In genomic region chr12:31323466-31324115, GRCh38 we compare ENCODE assay signal across 1 cellular context.
TF ChIP-seq lines count a peak whose summit lies in the region.

No MANE protein-coding gene starts in this region.

TF ChIP-seq in GM12878, 131 proteins besides CTCF, POLR2A, EP300 and RAD21 (continued from another document and continues in another):
- TF ChIP-seq PKNOX1 (IDR thresholded peaks at IDR 0.05) (no peak), KLF5 (IDR thresholded peaks at IDR 0.05; ENCODE audit: partially characterized antibody) (no peak), YBX1 (IDR thresholded peaks at IDR 0.05) (no peak), RUNX3 (IDR thresholded peaks at IDR 0.05; ENCODE audit: low read length) (peak; percentile 68; the same call in 1 of the 2 replicates), FOXM1 (IDR thresholded peaks at IDR 0.05; ENCODE audit: low read depth, low read length) (no peak), ETV6 (conservative IDR thresholded peaks at IDR 0.05 in 1 of 2, IDR thresholded peaks at IDR 0.05 in 1 of 2; ENCODE audit: borderline replicate concordance in 1 of 2, low read depth in 1 of 2) (no peak), SREBF1 (IDR thresholded peaks at IDR 0.05; ENCODE audit: low read length) (no peak), BCL3 (IDR thresholded peaks at IDR 0.05; ENCODE audit: borderline replicate concordance, insufficient read depth, low read depth, low read length, poor library complexity, severe bottlenecking) (no peak), FOXK2 (IDR thresholded peaks at IDR 0.05) (no peak), NRF1 (conservative IDR thresholded peaks at IDR 0.05; ENCODE audit: low read depth, low read length) (no peak), TCF12 (IDR thresholded peaks at IDR 0.05; ENCODE audit: low read depth, low read length) (no peak), ZNF274 (IDR thresholded peaks at IDR 0.05; ENCODE audit: insufficient read depth, insufficient read length) (no peak), JUND (IDR thresholded peaks at IDR 0.05; ENCODE audit: low read depth, low read length) (no peak), ZNF687 (IDR thresholded peaks at IDR 0.05) (no peak; the same call in 1 of the 2 replicates), IRF5 (IDR thresholded peaks at IDR 0.05; ENCODE audit: borderline replicate concordance) (no peak), PAX5 (IDR thresholded peaks at IDR 0.05; ENCODE audit: borderline replicate concordance, low read depth, low read length) (no peak), PBX3 (IDR thresholded peaks at IDR 0.05; ENCODE audit: insufficient replicate concordance, low read depth, low read length) (no peak), ZNF592 (IDR thresholded peaks at IDR 0.05) (no peak), BHLHE40 (IDR thresholded peaks at IDR 0.05; ENCODE audit: borderline replicate concordance in 1 of 2, low read depth in 2 of 2, low read length in 1 of 2) (no peak; a peak in 1 of 4 replicates), HCFC1 (IDR thresholded peaks at IDR 0.05; ENCODE audit: low read length) (no peak), MXI1 (IDR thresholded peaks at IDR 0.05; ENCODE audit: low read depth, low read length) (0 out of 2 replicates have a peak, but pooled peaks have one; percentile 23), CEBPB (IDR thresholded peaks at IDR 0.05; ENCODE audit: borderline replicate concordance in 1 of 2, low read depth in 2 of 2, low read length in 2 of 2) (no peak), CHD4 (IDR thresholded peaks at IDR 0.05) (no peak), BACH1 (IDR thresholded peaks at IDR 0.05; ENCODE audit: borderline replicate concordance) (0 out of 2 replicates have a peak, but pooled peaks have one; percentile 24), TCF3 (IDR thresholded peaks at IDR 0.05; ENCODE audit: borderline replicate concordance, insufficient read depth, low read depth, low read length) (no peak), POLR2AphosphoS5 (IDR thresholded peaks at IDR 0.05; ENCODE audit: low read length) (peak; percentile 52; the same call in 1 of the 2 replicates), POLR2AphosphoS2 (IDR thresholded peaks at IDR 0.05; ENCODE audit: low read depth, low read length) (no peak; the same call in 1 of the 2 replicates), E2F8 (IDR thresholded peaks at IDR 0.05; ENCODE audit: low read depth, partially characterized antibody) (peak; percentile 16), CUX1 (IDR thresholded peaks at IDR 0.05; ENCODE audit: insufficient replicate concordance, low read depth, low read length) (no peak), SIN3A (IDR thresholded peaks at IDR 0.05; ENCODE audit: low read depth, low read length) (no peak), ATF2 (IDR thresholded peaks at IDR 0.05; ENCODE audit: low read length) (no peak)
